ENCODE assay signal across 1 cellular context in the genomic region with DNA sequence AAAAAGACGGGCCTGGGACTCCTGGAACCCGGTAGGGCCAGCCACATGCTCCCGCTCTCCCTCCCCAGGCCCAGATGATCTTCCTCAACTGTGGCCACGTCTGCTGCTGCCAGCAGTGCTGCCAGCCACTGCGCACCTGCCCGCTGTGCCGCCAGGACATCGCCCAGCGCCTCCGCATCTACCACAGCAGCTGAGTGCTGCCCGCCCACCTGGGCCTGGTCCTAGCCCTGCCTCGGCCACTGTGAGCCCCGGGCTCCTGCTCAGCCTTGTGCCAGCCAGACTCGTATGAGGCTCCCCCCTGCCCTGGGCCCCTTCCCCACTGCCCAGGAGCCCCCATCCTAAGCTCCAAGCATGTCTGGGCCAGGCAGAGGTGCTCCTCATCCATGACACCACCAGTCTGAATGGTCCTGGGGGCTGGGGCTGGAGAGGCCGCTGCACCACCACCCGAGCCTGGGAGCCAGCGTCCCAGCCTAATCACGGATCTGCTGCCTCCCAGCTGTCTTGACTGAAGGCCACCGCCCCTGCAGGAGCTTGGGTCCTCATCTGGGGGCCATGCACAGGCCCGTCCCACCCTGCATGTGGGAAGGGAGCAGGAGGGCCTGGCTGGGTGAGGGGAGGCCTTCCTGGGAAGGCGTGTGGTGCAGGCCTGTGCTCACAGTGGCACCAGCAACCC.
TF ChIP-seq lines count a peak whose summit lies in the region.

No MANE protein-coding gene starts in this region.

TF ChIP-seq in IMR-90, 13 proteins besides CTCF, POLR2A, EP300 and RAD21:
- TF ChIP-seq NFE2L2 (IDR thresholded peaks at IDR 0.05; ENCODE audit: low read depth, low read length) (no peak), CHD1 (IDR thresholded peaks at IDR 0.05; ENCODE audit: low read depth, low read length) (no peak), RCOR1 (IDR thresholded peaks at IDR 0.05; ENCODE audit: insufficient replicate concordance, low read length) (no peak), CEBPB (IDR thresholded peaks at IDR 0.05; ENCODE audit: low read depth, low read length) (no peak), MXI1 (IDR thresholded peaks at IDR 0.05; ENCODE audit: borderline replicate concordance, low read depth, low read length) (no peak), FOS (IDR thresholded peaks at IDR 0.05; ENCODE audit: low read depth, low read length) (no peak), MAFK (IDR thresholded peaks at IDR 0.05; ENCODE audit: low read depth, low read length) (no peak), SMC3 (IDR thresholded peaks at IDR 0.05; ENCODE audit: low read depth, low read length) (no peak), RFX5 (IDR thresholded peaks at IDR 0.05; ENCODE audit: low read depth, low read length) (no peak), BHLHE40 (IDR thresholded peaks at IDR 0.05; ENCODE audit: low read depth, low read length) (no peak), ELK1 (IDR thresholded peaks at IDR 0.05; ENCODE audit: borderline replicate concordance, low read depth, low read length) (no peak), MAZ (IDR thresholded peaks at IDR 0.05; ENCODE audit: borderline replicate concordance, low read depth, low read length) (no peak)
- TF ChIP-seq, protein P1, sequence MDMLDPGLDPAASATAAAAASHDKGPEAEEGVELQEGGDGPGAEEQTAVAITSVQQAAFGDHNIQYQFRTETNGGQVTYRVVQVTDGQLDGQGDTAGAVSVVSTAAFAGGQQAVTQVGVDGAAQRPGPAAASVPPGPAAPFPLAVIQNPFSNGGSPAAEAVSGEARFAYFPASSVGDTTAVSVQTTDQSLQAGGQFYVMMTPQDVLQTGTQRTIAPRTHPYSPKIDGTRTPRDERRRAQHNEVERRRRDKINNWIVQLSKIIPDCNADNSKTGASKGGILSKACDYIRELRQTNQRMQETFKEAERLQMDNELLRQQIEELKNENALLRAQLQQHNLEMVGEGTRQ (IDR thresholded peaks at IDR 0.05; ENCODE audit: low read depth, low read length) = no peak
